Comparison of ENCODE assay signal across 10 cellular contexts in genomic region chr13:48142437-48142836, GRCh38. TPM values are rescaled to one million over a fixed set of nuclear protein-coding genes. Genes with fewer than 3 reads are reported as not detected.
DNase-seq lines count a peak whose midpoint lies in the region; ATAC-seq lines count a peak whose summit lies in the region.
"Had no signal": no experiment of that assay in that cellular context is flagged by ENCODE, and none has a peak within 500 bp of the region (broad histone marks: within the 10 kb centered on the region; RNA-seq: fewer than 3 reads in every experiment).

No MANE protein-coding gene starts in this region.

- no peaks in the 10 kb centered on the region for H3K27me3 Mint-ChIP-seq in effector memory CD8-positive, alpha-beta T cell

- peaks cover 12 to 22% of the 10 kb centered on the region in 2 donors for H3K4me1 Mint-ChIP-seq in effector memory CD8-positive, alpha-beta T cell (ENCODE audit: low read depth in 2 of 2)

- H3K4me3 Mint-ChIP-seq in effector memory CD8-positive, alpha-beta T cell, result no peak overlapping the region

- ATAC-seq in GM18511 (IDR thresholded peaks at IDR 0.05; ENCODE audit: unreplicated experiment) (peak; percentile 99), GM21786 (IDR thresholded peaks at IDR 0.05; ENCODE audit: unreplicated experiment) (peak; percentile 92), HG03521 (IDR thresholded peaks at IDR 0.05; ENCODE audit: unreplicated experiment) (peak; percentile 92)
- ATAC-seq in effector memory CD8-positive, alpha-beta T cell (replicated peaks), result no peak

- H3K27ac Mint-ChIP-seq in effector memory CD8-positive, alpha-beta T cell, result peak overlapping the region; percentile 33 to 67

- no peak for DNase-seq in effector memory CD8-positive, alpha-beta T cell
- DNase-seq in hippocampal formation (lab: John Stamatoyannopoulos, UW) (no peak), D341Med (ENCODE audit: low spot score) (no peak), G401 (ENCODE audit: low spot score) (no peak)
- no peak for DNase-seq in activated CD8-positive, alpha-beta memory T cell treated with anti-CD3 and anti-CD28 coated beads, Interleukin-2, amount 50 U/mL, for 48 hours
- DNase-seq: effector CD4-positive, alpha-beta T cell; NCI-H1436 treated with DMSO at 0.1 percent for 48 hours had no signal

- in situ Hi-C loops in G401 (cut with HindIII; ENCODE audit: low sequenced_read_pairs), result no loop called here

- no peaks in the 10 kb centered on the region for H3K9me3 Mint-ChIP-seq in effector memory CD8-positive, alpha-beta T cell

- no peaks in the 10 kb centered on the region for H3K36me3 Mint-ChIP-seq in effector memory CD8-positive, alpha-beta T cell (ENCODE audit: insufficient read depth)

RNA-seq across cellular contexts. Expression of gene MED4, which starts 47.5 kb away (rescaled TPM):
- 32.6 and 37.9 TPM in 2 replicates for total RNA-seq in G401 (2014; rRNA removed; shearing (Covaris generic))
